Comparison of ENCODE assay signal across 17 cellular contexts in genomic region chr9:13557724-13558123, GRCh38.
A peak's percentile ranks its signal among the peaks of the same experiment; 100 is the strongest.
DNase-seq lines count a peak whose midpoint lies in the region; ATAC-seq and TF ChIP-seq lines count a peak whose summit lies in the region.
"Had no signal": no experiment of that assay in that cellular context is flagged by ENCODE, and none has a peak within 500 bp of the region (broad histone marks: within the 10 kb centered on the region; RNA-seq: fewer than 3 reads in every experiment).

No MANE protein-coding gene starts in this region.

- H3K4me1 ChIP-seq in heart right ventricle (peaks cover 0 to 31% (median 9%) of the 10 kb centered on the region in 9 donors), psoas muscle (peaks cover 4% of the 10 kb centered on the region)
- H3K4me1 ChIP-seq: SJCRH30 had no signal

- H3K9me3 ChIP-seq in heart right ventricle (no peaks in the 10 kb centered on the region), psoas muscle (no peaks in the 10 kb centered on the region)
- H3K9me3 ChIP-seq: BE2C, SJCRH30 had no signal

- H3K27me3 ChIP-seq in heart right ventricle (no peaks in the 10 kb centered on the region), psoas muscle (ENCODE audit: insufficient read depth in 3 of 3, low read length in 2 of 3) (no peaks in the 10 kb centered on the region)
- H3K27me3 ChIP-seq: BE2C, SJCRH30 had no signal

- peak; percentile 69 for DNase-seq in NCI-H1105 treated with DMSO at 0.1 percent for 48 hours (lab: John Stamatoyannopoulos, UW)
- peak; percentile 98 for DNase-seq in NCI-H446 treated with DMSO at 0.1 percent for 48 hours (lab: John Stamatoyannopoulos, UW)
- no peak for DNase-seq in heart right ventricle
- DNase-seq in psoas muscle, result no peak
- DNase-seq in H4 (ENCODE audit: low spot score), result no peak
- DNase-seq: BE2C; Calu3; CD4-positive, alpha-beta T cell; DMS53; HCEC 1CT; NCI-H187; NCI-H524 treated with DMSO at 0.1 percent for 48 hours; OCI-M1; RPMI8226; SJCRH30 had no signal

- TF ChIP-seq CTCF in heart right ventricle (IDR thresholded peaks at IDR 0.05) (no peak), psoas muscle (IDR thresholded peaks at IDR 0.05) (no peak)

- no peak overlapping the region for H3K4me3 ChIP-seq in heart right ventricle
- H3K4me3 ChIP-seq in psoas muscle, result no peak overlapping the region
- H3K4me3 ChIP-seq: SJCRH30 had no signal

- ATAC-seq in heart right ventricle, result peak; percentile 28 to 95 (median 75)
- peak in 3 of 4 donors; percentile 40 to 63 (median 57) for ATAC-seq in psoas muscle
- ATAC-seq in GM18870 (IDR thresholded peaks at IDR 0.05; ENCODE audit: unreplicated experiment), result no peak
- no peak for ATAC-seq in HG02973 (IDR thresholded peaks at IDR 0.05; ENCODE audit: unreplicated experiment)

- 24 to 33% methylated on average over 2 of the region's 2 CpGs for WGBS in heart right ventricle, 2 donors
- WGBS in psoas muscle, 3 donors, result 13 to 22% (median 21%) methylated on average over 2 of the region's 2 CpGs

- H3K36me3 ChIP-seq in heart right ventricle (no peaks in the 10 kb centered on the region), psoas muscle (ENCODE audit: insufficient read depth in 1 of 2, low read depth in 1 of 2) (no peaks in the 10 kb centered on the region)
- H3K36me3 ChIP-seq: BE2C, SJCRH30 had no signal

- peak overlapping the region in 8 of 10 donors; percentile 26 to 68 (median 54) for H3K27ac ChIP-seq in heart right ventricle
- H3K27ac ChIP-seq in psoas muscle, result no peak overlapping the region
- H3K27ac ChIP-seq: SJCRH30 had no signal

- intact Hi-C loops in heart right ventricle (cut with DNase I) (loop anchor here in 2 of 10 donors (5.0 kb wide), 2 partner anchors 50 to 70 kb away; no protein-coding TSS in a partner anchor), psoas muscle (cut with DNase I) (loop anchor here in 1 of 2 donors (5.0 to 10.0 kb wide), 2 partner anchors 50 to 113 kb away; no protein-coding TSS in a partner anchor)

Comparison
In these comparisons a context has a peak if more than half of its experiments do, and no peak if none do; other contexts are left out.
1. DNase-seq: peak in NCI-H1105 treated with DMSO at 0.1 percent for 48 hours (single experiment) and NCI-H446 treated with DMSO at 0.1 percent for 48 hours (single experiment); none in heart right ventricle (0 of 2), psoas muscle (0 of 2) and H4 (single experiment).
2. ATAC-seq: peak in heart right ventricle (8 of 8) and psoas muscle (3 of 4); none in GM18870 (single experiment) and HG02973 (single experiment).